Comparison of ENCODE assay signal across 1 cellular context in the genomic region with DNA sequence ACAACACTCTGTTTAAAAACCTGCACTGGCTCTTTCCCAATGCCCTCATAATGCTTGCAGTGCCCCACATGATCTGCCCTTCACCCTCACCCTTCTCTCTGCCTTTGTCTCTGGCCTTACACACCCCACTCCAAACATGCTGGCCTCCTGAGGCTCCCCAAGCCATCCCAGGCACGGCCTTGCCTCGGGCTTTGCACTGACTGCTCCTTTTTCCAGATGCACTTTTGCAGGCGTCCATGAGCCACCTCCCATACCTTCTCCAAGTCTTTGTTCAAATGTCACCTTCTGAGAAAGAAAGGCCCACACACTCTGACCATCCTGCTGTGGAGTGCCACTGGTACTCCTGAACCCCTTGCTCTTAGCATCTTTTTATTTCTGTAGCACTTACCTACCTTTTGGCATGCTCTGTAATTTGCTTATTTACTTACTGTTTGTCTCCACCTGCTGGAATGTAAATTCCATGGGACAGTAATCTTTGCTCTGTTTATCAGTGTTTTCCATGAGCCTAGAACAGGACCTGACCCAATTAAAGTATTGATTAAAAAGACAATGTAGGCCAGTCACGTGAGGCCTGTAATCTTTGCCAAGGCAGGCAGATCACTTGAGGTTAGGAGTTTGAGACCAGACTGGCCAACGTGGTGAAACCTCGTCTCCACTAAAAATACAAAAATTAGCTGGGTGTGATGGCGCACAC.
TF ChIP-seq lines count a peak whose summit lies in the region.

No MANE protein-coding gene starts in this region.

TF ChIP-seq in GM23338, 12 proteins besides CTCF, POLR2A, EP300 and RAD21:
- TF ChIP-seq, protein P1, sequence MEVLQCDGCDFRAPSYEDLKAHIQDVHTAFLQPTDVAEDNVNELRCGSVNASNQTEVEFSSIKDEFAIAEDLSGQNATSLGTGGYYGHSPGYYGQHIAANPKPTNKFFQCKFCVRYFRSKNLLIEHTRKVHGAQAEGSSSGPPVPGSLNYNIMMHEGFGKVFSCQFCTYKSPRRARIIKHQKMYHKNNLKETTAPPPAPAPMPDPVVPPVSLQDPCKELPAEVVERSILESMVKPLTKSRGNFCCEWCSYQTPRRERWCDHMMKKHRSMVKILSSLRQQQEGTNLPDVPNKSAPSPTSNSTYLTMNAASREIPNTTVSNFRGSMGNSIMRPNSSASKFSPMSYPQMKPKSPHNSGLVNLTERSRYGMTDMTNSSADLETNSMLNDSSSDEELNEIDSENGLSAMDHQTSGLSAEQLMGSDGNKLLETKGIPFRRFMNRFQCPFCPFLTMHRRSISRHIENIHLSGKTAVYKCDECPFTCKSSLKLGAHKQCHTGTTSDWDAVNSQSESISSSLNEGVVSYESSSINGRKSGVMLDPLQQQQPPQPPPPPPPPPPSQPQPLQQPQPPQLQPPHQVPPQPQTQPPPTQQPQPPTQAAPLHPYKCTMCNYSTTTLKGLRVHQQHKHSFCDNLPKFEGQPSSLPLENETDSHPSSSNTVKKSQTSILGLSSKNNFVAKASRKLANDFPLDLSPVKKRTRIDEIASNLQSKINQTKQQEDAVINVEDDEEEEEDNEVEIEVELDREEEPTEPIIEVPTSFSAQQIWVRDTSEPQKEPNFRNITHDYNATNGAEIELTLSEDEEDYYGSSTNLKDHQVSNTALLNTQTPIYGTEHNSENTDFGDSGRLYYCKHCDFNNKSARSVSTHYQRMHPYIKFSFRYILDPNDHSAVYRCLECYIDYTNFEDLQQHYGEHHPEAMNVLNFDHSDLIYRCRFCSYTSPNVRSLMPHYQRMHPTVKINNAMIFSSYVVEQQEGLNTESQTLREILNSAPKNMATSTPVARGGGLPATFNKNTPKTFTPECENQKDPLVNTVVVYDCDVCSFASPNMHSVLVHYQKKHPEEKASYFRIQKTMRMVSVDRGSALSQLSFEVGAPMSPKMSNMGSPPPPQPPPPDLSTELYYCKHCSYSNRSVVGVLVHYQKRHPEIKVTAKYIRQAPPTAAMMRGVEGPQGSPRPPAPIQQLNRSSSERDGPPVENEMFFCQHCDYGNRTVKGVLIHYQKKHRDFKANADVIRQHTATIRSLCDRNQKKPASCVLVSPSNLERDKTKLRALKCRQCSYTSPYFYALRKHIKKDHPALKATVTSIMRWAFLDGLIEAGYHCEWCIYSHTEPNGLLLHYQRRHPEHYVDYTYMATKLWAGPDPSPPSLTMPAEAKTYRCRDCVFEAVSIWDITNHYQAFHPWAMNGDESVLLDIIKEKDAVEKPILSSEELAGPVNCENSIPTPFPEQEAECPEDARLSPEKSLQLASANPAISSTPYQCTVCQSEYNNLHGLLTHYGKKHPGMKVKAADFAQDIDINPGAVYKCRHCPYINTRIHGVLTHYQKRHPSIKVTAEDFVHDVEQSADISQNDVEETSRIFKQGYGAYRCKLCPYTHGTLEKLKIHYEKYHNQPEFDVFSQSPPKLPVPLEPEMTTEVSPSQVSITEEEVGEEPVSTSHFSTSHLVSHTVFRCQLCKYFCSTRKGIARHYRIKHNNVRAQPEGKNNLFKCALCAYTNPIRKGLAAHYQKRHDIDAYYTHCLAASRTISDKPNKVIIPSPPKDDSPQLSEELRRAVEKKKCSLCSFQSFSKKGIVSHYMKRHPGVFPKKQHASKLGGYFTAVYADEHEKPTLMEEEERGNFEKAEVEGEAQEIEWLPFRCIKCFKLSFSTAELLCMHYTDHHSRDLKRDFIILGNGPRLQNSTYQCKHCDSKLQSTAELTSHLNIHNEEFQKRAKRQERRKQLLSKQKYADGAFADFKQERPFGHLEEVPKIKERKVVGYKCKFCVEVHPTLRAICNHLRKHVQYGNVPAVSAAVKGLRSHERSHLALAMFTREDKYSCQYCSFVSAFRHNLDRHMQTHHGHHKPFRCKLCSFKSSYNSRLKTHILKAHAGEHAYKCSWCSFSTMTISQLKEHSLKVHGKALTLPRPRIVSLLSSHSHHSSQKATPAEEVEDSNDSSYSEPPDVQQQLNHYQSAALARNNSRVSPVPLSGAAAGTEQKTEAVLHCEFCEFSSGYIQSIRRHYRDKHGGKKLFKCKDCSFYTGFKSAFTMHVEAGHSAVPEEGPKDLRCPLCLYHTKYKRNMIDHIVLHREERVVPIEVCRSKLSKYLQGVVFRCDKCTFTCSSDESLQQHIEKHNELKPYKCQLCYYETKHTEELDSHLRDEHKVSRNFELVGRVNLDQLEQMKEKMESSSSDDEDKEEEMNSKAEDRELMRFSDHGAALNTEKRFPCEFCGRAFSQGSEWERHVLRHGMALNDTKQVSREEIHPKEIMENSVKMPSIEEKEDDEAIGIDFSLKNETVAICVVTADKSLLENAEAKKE (CRISPR knock-in tag; IDR thresholded peaks at IDR 0.05): no peak
- TF ChIP-seq REST (IDR thresholded peaks at IDR 0.05; ENCODE audit: unreplicated experiment) (no peak), EZH2 (IDR thresholded peaks at IDR 0.05; ENCODE audit: low read depth, unreplicated experiment) (no peak), POLR2AphosphoS5 (IDR thresholded peaks at IDR 0.05; ENCODE audit: low read depth) (no peak), ETS1 (IDR thresholded peaks at IDR 0.05) (no peak), NANOG (IDR thresholded peaks at IDR 0.05; ENCODE audit: borderline replicate concordance) (no peak), ZNF114 (CRISPR knock-in tag; IDR thresholded peaks at IDR 0.05) (no peak), STAT1 (IDR thresholded peaks at IDR 0.05; ENCODE audit: unreplicated experiment) (no peak), ZNF331 (CRISPR knock-in tag; IDR thresholded peaks at IDR 0.05; ENCODE audit: low read depth) (no peak), CREB1 (CRISPR knock-in tag; IDR thresholded peaks at IDR 0.05; ENCODE audit: low read depth) (no peak), EZH2phosphoT487 (IDR thresholded peaks at IDR 0.05; ENCODE audit: unreplicated experiment) (no peak), JUNB (IDR thresholded peaks at IDR 0.05; ENCODE audit: unreplicated experiment) (no peak)
TF ChIP-seq in GM23338: peak in this region for 0.
